Comparison of ENCODE assay signal across 18 cellular contexts in genomic region chr3:12442654-12443501, GRCh38. TPM values are rescaled to one million over a fixed set of nuclear protein-coding genes. Genes with fewer than 3 reads are reported as not detected.
DNase-seq lines count a peak whose midpoint lies in the region; ATAC-seq and TF ChIP-seq lines count a peak whose summit lies in the region.
"Had no signal": no experiment of that assay in that cellular context is flagged by ENCODE, and none has a peak within 500 bp of the region (broad histone marks: within the 10 kb centered on the region; RNA-seq: fewer than 3 reads in every experiment).

No MANE protein-coding gene starts in this region.

- no peaks in the 10 kb centered on the region for H3K9me2 ChIP-seq in HCT116 (ENCODE audit: insufficient read depth)

- in situ Hi-C loops in KBM-7 (cut with MboI; ENCODE audit: low pct_unique_long_range_greater_than_20kb, low sequenced_read_pairs) = no loop called here

- TF ChIP-seq POLR2A in HCT116 (IDR thresholded peaks at IDR 0.05; ENCODE audit: borderline replicate concordance, extremely low read depth, insufficient read depth, insufficient read length) = no peak

- intact Hi-C loops in HCT116 (cut with micrococcal nuclease) (loop anchor here (1.0 kb wide), 1 partner anchor 28 kb away; no protein-coding TSS in a partner anchor), left ventricle myocardium inferior (cut with micrococcal nuclease) (no loop called here)

- H3K4me2 ChIP-seq in HCT116 (ENCODE audit: low read length) = peak overlapping the region; percentile 12; the same call in 1 of the 2 replicates
- H3K4me2 ChIP-seq: KMS-11, neural progenitor cell had no signal

- H3K9me3 ChIP-seq in HCT116 (ENCODE audit: control insufficient read depth in 1 of 2, insufficient read depth in 1 of 2, low read depth in 1 of 2, low read length in 2 of 2) (no peaks in the 10 kb centered on the region), left ventricle myocardium inferior (replicated peaks) (no peaks in the 10 kb centered on the region)

- H3K9ac ChIP-seq in HCT116 (ENCODE audit: low read length) = no peak overlapping the region
- H3K9ac ChIP-seq: KMS-11, neural progenitor cell had no signal

- H3K27ac ChIP-seq in HCT116 (ENCODE audit: low read depth, low read length) (peak overlapping the region; percentile 89; the same call in 1 of the 2 replicates), left ventricle myocardium inferior (replicated peaks) (peak overlapping the region; percentile 79)
- H3K27ac ChIP-seq: KMS-11, neural progenitor cell had no signal

- ATAC-seq in HCT116 = no peak
- ATAC-seq: esophagus mucosa, T-cell had no signal

- H3K27me3 ChIP-seq in HCT116 (ENCODE audit: insufficient read depth, low read length) = no peaks in the 10 kb centered on the region
- H3K27me3 ChIP-seq in left ventricle myocardium inferior (ENCODE audit: low read depth) = no peaks in the 10 kb centered on the region
- H3K27me3 ChIP-seq: neural progenitor cell had no signal

- no peaks in the 10 kb centered on the region for H3K79me2 ChIP-seq in HCT116 (ENCODE audit: insufficient read depth, low read length)

- H3K4me1 ChIP-seq in HCT116 (ENCODE audit: control insufficient read depth in 1 of 2, insufficient read depth in 2 of 2, low read length in 2 of 2) = peaks cover 30 to 65% of the 10 kb centered on the region in 2 experiments
- peaks cover 48% of the 10 kb centered on the region for H3K4me1 ChIP-seq in left ventricle myocardium inferior

- no peak overlapping the region for H2AFZ ChIP-seq in HCT116 (ENCODE audit: low read depth, low read length, poor library complexity, severe bottlenecking)
- H2AFZ ChIP-seq: neural progenitor cell had no signal

- DNase-seq in HCT116 (ENCODE audit: low read depth, low spot score) (no peak), NCI-H226 (peak; percentile 34), left ventricle myocardium inferior (peak; percentile 50), renal cortical epithelial cell (ENCODE audit: low read depth) (peak; percentile 17), KBM-7 (no peak), D341Med (ENCODE audit: low spot score) (no peak), NCI-H2107 (lab: John Stamatoyannopoulos, UW) (no peak)
- DNase-seq: activated CD4-positive, alpha-beta T cell treated with anti-CD3 and anti-CD28 coated beads, Interleukin-2, amount 50 U/mL, for 4 hours; activated T-cell treated with anti-CD3 and anti-CD28 coated beads, Interleukin-2, amount 50 U/mL, for 1 hour; GF-D8; glutamatergic neuron; immature natural killer cell; NCI-H1092; NCI-H774; T-cell had no signal

- TF ChIP-seq CTCF in HCT116 (IDR thresholded peaks at IDR 0.05 in 2 of 3, conservative IDR thresholded peaks at IDR 0.05 in 1 of 3; ENCODE audit: borderline replicate concordance in 1 of 3, insufficient read depth in 1 of 3, low read depth in 2 of 3, low read length in 2 of 3) (no peak), left ventricle myocardium inferior (IDR thresholded peaks at IDR 0.05; ENCODE audit: borderline replicate concordance) (no peak)

- H3K36me3 ChIP-seq in HCT116 (ENCODE audit: control insufficient read depth in 1 of 2, insufficient read depth in 2 of 2, low read length in 2 of 2) (no peaks in the 10 kb centered on the region), left ventricle myocardium inferior (no peaks in the 10 kb centered on the region)
- H3K36me3 ChIP-seq: neural progenitor cell had no signal

- TF ChIP-seq RAD21 in HCT116 (IDR thresholded peaks at IDR 0.05; ENCODE audit: low read depth) = no peak

- H4K20me1 ChIP-seq in HCT116 (ENCODE audit: insufficient read depth) = no peaks in the 10 kb centered on the region

- POLR2A ChIA-PET in HCT116 (lab: Charles Lee) = no interaction called here

- no TSS peak for BruUV-seq in HCT116 (replicated peaks; lab: Mats Ljungman, UMichigan)

- RAD21 ChIA-PET in HCT116 (lab: Charles Lee; ENCODE audit: low non-redundant PET in 1 of 2, low total read pairs in 2 of 2, uncharacterized antibody in 2 of 2, unreplicated experiment in 2 of 2) = no interaction called here

- no peak overlapping the region for H3K4me3 ChIP-seq in HCT116 (replicated peaks in 1 of 2; ENCODE audit: low read depth in 1 of 2, low read length in 2 of 2)
- H3K4me3 ChIP-seq in left ventricle myocardium inferior = no peak overlapping the region
- H3K4me3 ChIP-seq: neural progenitor cell had no signal

- CTCF ChIA-PET in HCT116 (lab: Charles Lee) = no interaction called here

TF ChIP-seq in HCT116, 20 proteins besides CTCF, POLR2A, EP300 and RAD21:
- TF ChIP-seq EZH2 (IDR thresholded peaks at IDR 0.05) = no peak
- TF ChIP-seq TCF7L2 (IDR thresholded peaks at IDR 0.05; ENCODE audit: borderline replicate concordance, extremely low read depth, insufficient read depth, insufficient read length) = no peak
- no peak for TF ChIP-seq ELF1 (IDR thresholded peaks at IDR 0.05; ENCODE audit: borderline replicate concordance, low read depth)

RNA-seq across cellular contexts. Expression of gene TSEN2, which starts 41.4 kb away (rescaled TPM):
- total RNA-seq in HCT116 (2021; ENCODE audit: unreplicated experiment) = 35.5 TPM
- polyA plus RNA-seq in HCT116 (2012) = 16.1 and 21.7 TPM in 2 replicates
- 22.5 TPM for total RNA-seq in left ventricle myocardium inferior
- total RNA-seq in renal cortical epithelial cell = 8.5 and 18.4 TPM in 2 replicates

Comparison
In these comparisons a context has a peak if more than half of its experiments do, and no peak if none do; other contexts are left out.
1. DNase-seq: peak in NCI-H226 (single experiment), left ventricle myocardium inferior (single experiment) and renal cortical epithelial cell (single experiment); none in HCT116 (single experiment), KBM-7 (single experiment), D341Med (single experiment) and NCI-H2107 (single experiment).